28 cellular contexts compared by ENCODE assay signal in genomic region chr1:214068979-214069378, GRCh38.
"Had no signal": no experiment of that assay in that cellular context is flagged by ENCODE, and none has a peak within 500 bp of the region (broad histone marks: within the 10 kb centered on the region; RNA-seq: fewer than 3 reads in every experiment).

No MANE protein-coding gene starts in this region.

- H3K9me3 ChIP-seq: colonic mucosa, esophagus muscularis mucosa, esophagus squamous epithelium, gastrocnemius medialis, gastroesophageal sphincter, heart left ventricle, heart right ventricle had no signal

- H3K4me1 ChIP-seq: colonic mucosa, esophagus muscularis mucosa, esophagus squamous epithelium, foreskin keratinocyte, gastrocnemius medialis, gastroesophageal sphincter, heart left ventricle, heart right ventricle had no signal

- H3K4me3 ChIP-seq: colonic mucosa, coronary artery, dorsolateral prefrontal cortex, esophagus muscularis mucosa, esophagus squamous epithelium, gastrocnemius medialis, gastroesophageal sphincter, heart left ventricle, heart right ventricle had no signal

- H3K36me3 ChIP-seq: colonic mucosa, esophagus muscularis mucosa, esophagus squamous epithelium, gastrocnemius medialis, gastroesophageal sphincter, heart left ventricle, heart right ventricle had no signal

- H3K27me3 ChIP-seq: colonic mucosa, foreskin keratinocyte, gastrocnemius medialis, heart left ventricle had no signal

- H3K27ac ChIP-seq: colonic mucosa, coronary artery, dorsolateral prefrontal cortex, epithelial cell of prostate, esophagus muscularis mucosa, esophagus squamous epithelium, foreskin keratinocyte, gastrocnemius medialis, gastroesophageal sphincter, heart left ventricle, heart right ventricle had no signal

- DNase-seq: colonic mucosa; cortex of kidney; dermis blood vessel endothelial cell; dorsolateral prefrontal cortex; effector CD4-positive, alpha-beta T cell; effector CD8-positive, alpha-beta T cell; effector memory CD4-positive, alpha-beta T cell; effector memory CD8-positive, alpha-beta T cell; endodermal cell; erythroblast; esophagus squamous epithelium; foreskin fibroblast; foreskin keratinocyte; foreskin melanocyte; gastrocnemius medialis; glutamatergic neuron; head of caudate nucleus; heart left ventricle; heart right ventricle had no signal

- FAIRE-seq: colon, endometrium, endothelial cell of umbilical vein, frontal cortex had no signal

- ATAC-seq: effector memory CD8-positive, alpha-beta T cell; esophagus mucosa; foreskin keratinocyte; gastrocnemius medialis; gastroesophageal sphincter; heart left ventricle; heart right ventricle had no signal
